ENCODE assay signal across 1 cellular context in the genomic region with DNA sequence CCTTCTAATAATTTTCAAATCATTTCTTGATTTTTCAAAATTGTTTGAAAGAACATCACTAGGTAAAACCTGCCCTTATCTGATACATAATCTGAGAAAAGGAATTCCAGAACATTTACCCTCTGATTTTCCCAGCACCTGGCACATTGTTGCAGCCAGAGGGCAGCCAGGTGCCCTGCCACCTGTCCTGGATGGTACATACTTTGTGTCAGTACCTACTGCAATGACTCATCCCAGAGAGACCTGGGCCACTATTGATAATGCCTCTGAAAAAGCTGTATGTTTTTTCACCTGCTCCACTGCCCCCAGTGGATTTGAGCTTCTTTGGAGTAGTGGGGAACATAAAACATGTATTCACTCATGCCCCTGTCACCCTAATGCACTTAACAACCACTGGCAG.
TF ChIP-seq lines count a peak whose summit lies in the region.

No MANE protein-coding gene starts in this region.

TF ChIP-seq in H1, 55 proteins besides CTCF, POLR2A, EP300 and RAD21:
- TF ChIP-seq TEAD4 (IDR thresholded peaks at IDR 0.05; ENCODE audit: low read depth, low read length) (peak; percentile 69), JUND (IDR thresholded peaks at IDR 0.05; ENCODE audit: low read length) (peak; percentile 75), SRF (IDR thresholded peaks at IDR 0.05; ENCODE audit: low read depth, low read length) (no peak), E2F6 (IDR thresholded peaks at IDR 0.05) (no peak)
TF ChIP-seq in H1: peak in this region for 2.
